10 cellular contexts compared by ENCODE assay signal in the genomic region with DNA sequence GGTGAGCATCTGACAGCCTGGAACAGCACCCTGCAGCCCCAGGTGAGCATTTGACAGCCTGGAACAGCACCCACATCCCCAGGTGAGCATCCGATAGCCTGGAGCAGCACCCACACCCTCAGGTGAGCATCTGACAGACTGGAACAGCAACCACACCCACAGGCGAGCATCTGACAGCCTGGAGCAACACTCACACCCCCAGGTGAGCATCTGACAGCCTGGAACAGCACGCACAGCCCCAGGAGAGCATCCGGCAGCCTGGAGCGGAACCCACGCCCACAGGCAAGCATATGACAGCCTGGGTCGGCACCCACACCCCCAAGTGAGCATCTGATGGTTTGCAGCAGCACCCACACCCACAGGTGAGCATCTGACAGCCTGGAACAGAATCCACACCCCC. TPM values are rescaled to one million over a fixed set of nuclear protein-coding genes. Genes with fewer than 3 reads are reported as not detected.
DNase-seq lines count a peak whose midpoint lies in the region; ATAC-seq and TF ChIP-seq lines count a peak whose summit lies in the region.
"Not testable (repeated sequence)": the region's sequence is repeated elsewhere in the genome, so short reads cannot be mapped to it uniquely, and the experiment has no call there.
"Had no signal": no experiment of that assay in that cellular context is flagged by ENCODE, and none has a peak within 500 bp of the region (broad histone marks: within the 10 kb centered on the region; RNA-seq: fewer than 3 reads in every experiment).

No MANE protein-coding gene starts in this region.

- not testable (repeated sequence) for H3K9me3 ChIP-seq in MM.1S (replicated peaks; ENCODE audit: insufficient read depth, low read length); T-helper 17 cell (ENCODE audit: control insufficient read depth, low read length, poor library complexity, severe bottlenecking); endodermal cell (ENCODE audit: control insufficient read depth, low read length); right cardiac atrium (ENCODE audit: control insufficient read depth, low read length)

- H3K9me3 Mint-ChIP-seq in CD14-positive monocyte; activated T-cell treated with anti-CD3 and anti-CD28 coated beads, Interleukin-2, amount 50 U/mL, for 4 hours: not testable (repeated sequence)
- peaks cover 33% of the 10 kb centered on the region for H3K9me3 Mint-ChIP-seq in endodermal cell

- DNase-seq in CD14-positive monocyte (ENCODE audit: low spot score) (peak; percentile 77), MM.1S (peak; percentile 5), T-helper 17 cell (peak in 2 of 3 donors; percentile 19 to 27), endodermal cell (peak; percentile 33), right cardiac atrium (peak in 2 of 3 donors; percentile 57 to 83), mucosa of gallbladder (ENCODE audit: low spot score) (peak; percentile 34)
- DNase-seq in activated T-cell treated with anti-CD3 and anti-CD28 coated beads, Interleukin-2, amount 50 U/mL, for 4 hours = peak; percentile 42
- DNase-seq in stimulated activated naive CD8-positive, alpha-beta T cell treated with anti-CD3 and anti-CD28 coated beads, Interleukin-15, Interleukin-2, amounts not matched to agents 100 U/mL and 50 U/mL, for 24 hours = peak; percentile 6

- not testable (repeated sequence) for ATAC-seq in T-helper 17 cell; activated T-cell treated with anti-CD3 and anti-CD28 coated beads, Interleukin-2, amount 50 U/mL, for 4 hours; right cardiac atrium; stimulated activated naive CD8-positive, alpha-beta T cell treated with anti-CD3 and anti-CD28 coated beads, Interleukin-15, Interleukin-2, amounts not matched to agents 100 U/mL and 50 U/mL, for 24 hours

- not testable (repeated sequence) for H3K36me3 ChIP-seq in MM.1S (replicated peaks; ENCODE audit: insufficient read depth, low read length); endodermal cell (ENCODE audit: control insufficient read depth, insufficient read depth, low read length)

- not testable (repeated sequence) for H2AFZ ChIP-seq in MM.1S (ENCODE audit: low read length)

- not testable (repeated sequence) for H3K4me1 ChIP-seq in MM.1S (ENCODE audit: low read length); endodermal cell (ENCODE audit: control insufficient read depth, insufficient read depth, low read length); right cardiac atrium (ENCODE audit: control insufficient read depth, insufficient read depth, low read length)

- not testable (repeated sequence) for H4K20me1 ChIP-seq in MM.1S (ENCODE audit: insufficient read depth, low read length)

- not testable (repeated sequence) for H3K36me3 Mint-ChIP-seq in CD14-positive monocyte; T-helper 17 cell (ENCODE audit: low read depth); activated T-cell treated with anti-CD3 and anti-CD28 coated beads, Interleukin-2, amount 50 U/mL, for 4 hours (ENCODE audit: insufficient read depth); endodermal cell (ENCODE audit: low read depth)

- not testable (repeated sequence) for H3K4me2 ChIP-seq in MM.1S (ENCODE audit: low read depth, low read length)

- not testable (repeated sequence) for H3K27me3 ChIP-seq in MM.1S (replicated peaks; ENCODE audit: insufficient read depth, low read length); endodermal cell (ENCODE audit: control insufficient read depth, insufficient read depth, low read length, poor library complexity, severe bottlenecking); right cardiac atrium (ENCODE audit: control insufficient read depth, insufficient read depth)

- not testable (repeated sequence) for H3F3A ChIP-seq in MM.1S (ENCODE audit: insufficient read depth, low read length)

- H3K4me3 Mint-ChIP-seq in CD14-positive monocyte; T-helper 17 cell; activated T-cell treated with anti-CD3 and anti-CD28 coated beads, Interleukin-2, amount 50 U/mL, for 4 hours; endodermal cell: not testable (repeated sequence)

- not testable (repeated sequence) for H3K4me3 ChIP-seq in MM.1S (ENCODE audit: low read length); endodermal cell (ENCODE audit: low read length); right cardiac atrium (ENCODE audit: low read length)

- H3K27me3 Mint-ChIP-seq in CD14-positive monocyte (ENCODE audit: low read depth in 3 of 3); endodermal cell (ENCODE audit: insufficient read depth): not testable (repeated sequence)
- peaks cover 33% of the 10 kb centered on the region for H3K27me3 Mint-ChIP-seq in T-helper 17 cell
- H3K27me3 Mint-ChIP-seq in activated T-cell treated with anti-CD3 and anti-CD28 coated beads, Interleukin-2, amount 50 U/mL, for 4 hours (ENCODE audit: low read depth) = peaks cover 17% of the 10 kb centered on the region

- H3K9ac ChIP-seq in MM.1S (ENCODE audit: low read length); endodermal cell (ENCODE audit: extremely low read depth, low read length, poor library complexity, severe bottlenecking): not testable (repeated sequence)

- H3K4me1 Mint-ChIP-seq in CD14-positive monocyte; T-helper 17 cell; activated T-cell treated with anti-CD3 and anti-CD28 coated beads, Interleukin-2, amount 50 U/mL, for 4 hours (ENCODE audit: low read depth); endodermal cell: not testable (repeated sequence)

- H3K9me2 ChIP-seq in MM.1S (replicated peaks; ENCODE audit: insufficient read depth, low read length) = not testable (repeated sequence)

- intact Hi-C loops in CD14-positive monocyte (cut with micrococcal nuclease); right cardiac atrium (cut with DNase I): not testable (repeated sequence)

- H3K27ac Mint-ChIP-seq in CD14-positive monocyte, T-helper 17 cell, endodermal cell: not testable (repeated sequence)

- H3K79me2 ChIP-seq in MM.1S (ENCODE audit: low read length) = not testable (repeated sequence)

- TF ChIP-seq CTCF in CD14-positive monocyte (IDR thresholded peaks at IDR 0.05); MM.1S (IDR thresholded peaks at IDR 0.05; ENCODE audit: low read length); endodermal cell (conservative IDR thresholded peaks at IDR 0.05): not testable (repeated sequence)

- H3K27ac ChIP-seq in MM.1S (ENCODE audit: low read length); endodermal cell (ENCODE audit: low read depth, low read length); right cardiac atrium (ENCODE audit: low read length): not testable (repeated sequence)

- 50 to 58% methylated on average over 7 of the region's 7 CpGs for WGBS in endodermal cell (ENCODE audit: insufficient coverage in 1 of 2, insufficient read length in 1 of 2), 2 experiments
- WGBS in right cardiac atrium = 53% methylated on average over 7 of the region's 7 CpGs

RNA-seq across cellular contexts. Expression of a gene that starts 51.2 kb away (rescaled TPM):
- polyA plus RNA-seq in CD14-positive monocyte (1 to 10 TPM; 1.1 to 4.4 TPM), right cardiac atrium (1.7 TPM)
- total RNA-seq in T-helper 17 cell (1 to 10 TPM in 1 of 2 donors, under 1 TPM in 1; 0.94 to 3.8 TPM), endodermal cell (under 1 TPM in 1 of 2 donors, not detected in 1; 0.42 TPM), right cardiac atrium (1 to 10 TPM in 1 of 4 donors, under 1 TPM in 3; 0.32 to 1.5 (median 0.83) TPM), mucosa of gallbladder (22.9 TPM)
- under 1 TPM in 2 of 3 donors, not detected in 1; 0.61 to 0.68 TPM for total RNA-seq in activated T-cell treated with anti-CD3 and anti-CD28 coated beads, Interleukin-2, amount 50 U/mL, for 4 hours
- polyA plus RNA-seq in endodermal cell (2013, experiment 1 of 2) = 3.1 TPM
- polyA plus RNA-seq in endodermal cell (2013, experiment 2 of 2) = 0.79 TPM
- total RNA-seq: Caco-2, LHCN-M2 had no signal

Comparison
In these comparisons a context has a peak if more than half of its experiments do, and no peak if none do; other contexts are left out.
1. DNase-seq: peak in every context shown above with its lines; median percentile 77 in CD14-positive monocyte; 70 in right cardiac atrium; 42 in activated T-cell treated with anti-CD3 and anti-CD28 coated beads, Interleukin-2, amount 50 U/mL, for 4 hours; 34 in mucosa of gallbladder; 33 in endodermal cell; 23 in T-helper 17 cell; 6 in stimulated activated naive CD8-positive, alpha-beta T cell treated with anti-CD3 and anti-CD28 coated beads, Interleukin-15, Interleukin-2, amounts not matched to agents 100 U/mL and 50 U/mL, for 24 hours; 5 in MM.1S.